1 cellular context compared by ENCODE assay signal in genomic region chrX:71496476-71496875, GRCh38.
A peak's percentile ranks its signal among the peaks of the same experiment; 100 is the strongest.
TF ChIP-seq lines count a peak whose summit lies in the region.

No MANE protein-coding gene starts in this region.

TF ChIP-seq in K562, 482 proteins besides CTCF, POLR2A, EP300 and RAD21 (continued from another document):
- TF ChIP-seq NKRF (IDR thresholded peaks at IDR 0.05; ENCODE audit: borderline replicate concordance) (no peak), TBP (optimal IDR thresholded peaks at IDR 0.05; ENCODE audit: low read depth, low read length) (no peak), MLLT1 (IDR thresholded peaks at IDR 0.05) (0 out of 4 replicates have a peak, but pooled peaks of 1 of the 2 experiments have one; percentile 18)
